ENCODE assay signal across 2 cellular contexts in the genomic region with DNA sequence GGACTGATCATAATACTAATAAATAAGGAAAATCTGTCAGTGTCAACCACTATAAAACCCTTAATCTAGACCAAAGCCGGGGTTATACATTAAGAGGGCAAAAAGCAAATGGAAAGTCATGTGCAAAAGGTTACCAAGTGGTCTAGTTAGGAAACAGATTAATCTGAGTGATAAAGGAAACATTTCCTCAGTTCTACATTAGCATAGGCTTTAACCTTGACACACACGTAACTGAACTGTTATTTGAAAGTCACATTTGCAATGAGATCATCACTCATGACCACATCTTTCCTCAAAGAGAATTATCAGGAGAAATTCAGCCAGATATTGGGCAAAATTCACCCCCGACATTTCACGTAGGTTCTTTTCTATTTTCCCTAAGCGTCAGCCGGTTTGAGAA.
TF ChIP-seq lines count a peak whose summit lies in the region.

No MANE protein-coding gene starts in this region.

TF ChIP-seq in K562, 482 proteins besides CTCF, POLR2A, EP300 and RAD21:
- TF ChIP-seq, protein P1, sequence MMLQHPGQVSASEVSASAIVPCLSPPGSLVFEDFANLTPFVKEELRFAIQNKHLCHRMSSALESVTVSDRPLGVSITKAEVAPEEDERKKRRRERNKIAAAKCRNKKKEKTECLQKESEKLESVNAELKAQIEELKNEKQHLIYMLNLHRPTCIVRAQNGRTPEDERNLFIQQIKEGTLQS (IDR thresholded peaks at IDR 0.05) = peak; percentile 29; the same call in 1 of the 2 replicates
- TF ChIP-seq, protein P1 (CRISPR knock-in tag; conservative IDR thresholded peaks at IDR 0.05) = no peak
- TF ChIP-seq NR2C1 (IDR thresholded peaks at IDR 0.05) = no peak
- TF ChIP-seq NR2C1 (tag; IDR thresholded peaks at IDR 0.05) = no peak

TF ChIP-seq in HepG2, 621 proteins besides CTCF, POLR2A, EP300 and RAD21 (continued from another document):
- TF ChIP-seq ZBTB10 (CRISPR knock-in tag; IDR thresholded peaks at IDR 0.05; ENCODE audit: borderline replicate concordance) = no peak
- TF ChIP-seq FOXK2 (IDR thresholded peaks at IDR 0.05) = no peak
- no peak for TF ChIP-seq ZNF34 (CRISPR knock-in tag; IDR thresholded peaks at IDR 0.05; ENCODE audit: borderline replicate concordance)
